In genomic region chr18:21761471-21762115, GRCh38 we compare ENCODE assay signal across 2 cellular contexts.
TF ChIP-seq lines count a peak whose summit lies in the region.

No MANE protein-coding gene starts in this region.

TF ChIP-seq in IMR-90, 13 proteins besides CTCF, POLR2A, EP300 and RAD21:
- no peak for TF ChIP-seq CEBPB (IDR thresholded peaks at IDR 0.05; ENCODE audit: low read depth, low read length)
- TF ChIP-seq BHLHE40 (IDR thresholded peaks at IDR 0.05; ENCODE audit: low read depth, low read length): no peak
- no peak for TF ChIP-seq FOS (IDR thresholded peaks at IDR 0.05; ENCODE audit: low read depth, low read length)
- no peak for TF ChIP-seq MAFK (IDR thresholded peaks at IDR 0.05; ENCODE audit: low read depth, low read length)
- TF ChIP-seq MAZ (IDR thresholded peaks at IDR 0.05; ENCODE audit: borderline replicate concordance, low read depth, low read length): no peak
- no peak for TF ChIP-seq MXI1 (IDR thresholded peaks at IDR 0.05; ENCODE audit: borderline replicate concordance, low read depth, low read length)
- no peak for TF ChIP-seq ELK1 (IDR thresholded peaks at IDR 0.05; ENCODE audit: borderline replicate concordance, low read depth, low read length)
- TF ChIP-seq RCOR1 (IDR thresholded peaks at IDR 0.05; ENCODE audit: insufficient replicate concordance, low read length): no peak
TF ChIP-seq in IMR-90: peak in this region for 0.

TF ChIP-seq in GM12878, 131 proteins besides CTCF, POLR2A, EP300 and RAD21:
- TF ChIP-seq IKZF1 (conservative IDR thresholded peaks at IDR 0.05) (peak; percentile 52; the same call in 1 of the 2 replicates), SRF (IDR thresholded peaks at IDR 0.05; ENCODE audit: low read depth in 2 of 2, low read length in 2 of 2) (no peak), RELB (IDR thresholded peaks at IDR 0.05; ENCODE audit: low read depth) (peak; percentile 28; the same call in 1 of the 2 replicates), HDAC6 (IDR thresholded peaks at IDR 0.05; ENCODE audit: unreplicated experiment) (no peak), TAF1 (IDR thresholded peaks at IDR 0.05; ENCODE audit: borderline replicate concordance, low read depth, low read length) (0 out of 2 replicates have a peak, but pooled peaks have one; percentile 20), BCLAF1 (IDR thresholded peaks at IDR 0.05) (no peak), SPI1 (IDR thresholded peaks at IDR 0.05; ENCODE audit: borderline replicate concordance, insufficient read depth, low read depth, low read length) (peak; percentile 77; the same call in 1 of the 2 replicates), YY1 (IDR thresholded peaks at IDR 0.05; ENCODE audit: low read depth, low read length) (peak; percentile 72; the same call in 1 of the 2 replicates), CBFB (IDR thresholded peaks at IDR 0.05; ENCODE audit: low read depth) (no peak), DPF2 (IDR thresholded peaks at IDR 0.05) (0 out of 2 replicates have a peak, but pooled peaks have one; percentile 32), RUNX3 (IDR thresholded peaks at IDR 0.05; ENCODE audit: low read length) (peak; percentile 38; the same call in 1 of the 2 replicates), E2F8 (IDR thresholded peaks at IDR 0.05; ENCODE audit: low read depth, partially characterized antibody) (no peak), SUPT20H (IDR thresholded peaks at IDR 0.05; ENCODE audit: borderline replicate concordance, control insufficient read depth, low read depth, low read length) (no peak), PBX3 (IDR thresholded peaks at IDR 0.05; ENCODE audit: insufficient replicate concordance, low read depth, low read length) (peak; percentile 39), ZBTB40 (IDR thresholded peaks at IDR 0.05; ENCODE audit: borderline replicate concordance) (peak; percentile 48; the same call in 1 of the 2 replicates), IKZF2 (IDR thresholded peaks at IDR 0.05) (0 out of 4 replicates have a peak, but pooled peaks of 1 of the 2 experiments have one; percentile 10)
- TF ChIP-seq, protein P1, sequence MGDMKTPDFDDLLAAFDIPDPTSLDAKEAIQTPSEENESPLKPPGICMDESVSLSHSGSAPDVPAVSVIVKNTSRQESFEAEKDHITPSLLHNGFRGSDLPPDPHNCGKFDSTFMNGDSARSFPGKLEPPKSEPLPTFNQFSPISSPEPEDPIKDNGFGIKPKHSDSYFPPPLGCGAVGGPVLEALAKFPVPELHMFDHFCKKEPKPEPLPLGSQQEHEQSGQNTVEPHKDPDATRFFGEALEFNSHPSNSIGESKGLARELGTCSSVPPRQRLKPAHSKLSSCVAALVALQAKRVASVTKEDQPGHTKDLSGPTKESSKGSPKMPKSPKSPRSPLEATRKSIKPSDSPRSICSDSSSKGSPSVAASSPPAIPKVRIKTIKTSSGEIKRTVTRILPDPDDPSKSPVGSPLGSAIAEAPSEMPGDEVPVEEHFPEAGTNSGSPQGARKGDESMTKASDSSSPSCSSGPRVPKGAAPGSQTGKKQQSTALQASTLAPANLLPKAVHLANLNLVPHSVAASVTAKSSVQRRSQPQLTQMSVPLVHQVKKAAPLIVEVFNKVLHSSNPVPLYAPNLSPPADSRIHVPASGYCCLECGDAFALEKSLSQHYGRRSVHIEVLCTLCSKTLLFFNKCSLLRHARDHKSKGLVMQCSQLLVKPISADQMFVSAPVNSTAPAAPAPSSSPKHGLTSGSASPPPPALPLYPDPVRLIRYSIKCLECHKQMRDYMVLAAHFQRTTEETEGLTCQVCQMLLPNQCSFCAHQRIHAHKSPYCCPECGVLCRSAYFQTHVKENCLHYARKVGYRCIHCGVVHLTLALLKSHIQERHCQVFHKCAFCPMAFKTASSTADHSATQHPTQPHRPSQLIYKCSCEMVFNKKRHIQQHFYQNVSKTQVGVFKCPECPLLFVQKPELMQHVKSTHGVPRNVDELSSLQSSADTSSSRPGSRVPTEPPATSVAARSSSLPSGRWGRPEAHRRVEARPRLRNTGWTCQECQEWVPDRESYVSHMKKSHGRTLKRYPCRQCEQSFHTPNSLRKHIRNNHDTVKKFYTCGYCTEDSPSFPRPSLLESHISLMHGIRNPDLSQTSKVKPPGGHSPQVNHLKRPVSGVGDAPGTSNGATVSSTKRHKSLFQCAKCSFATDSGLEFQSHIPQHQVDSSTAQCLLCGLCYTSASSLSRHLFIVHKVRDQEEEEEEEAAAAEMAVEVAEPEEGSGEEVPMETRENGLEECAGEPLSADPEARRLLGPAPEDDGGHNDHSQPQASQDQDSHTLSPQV (IDR thresholded peaks at IDR 0.05): no peak
- TF ChIP-seq, protein P2, sequence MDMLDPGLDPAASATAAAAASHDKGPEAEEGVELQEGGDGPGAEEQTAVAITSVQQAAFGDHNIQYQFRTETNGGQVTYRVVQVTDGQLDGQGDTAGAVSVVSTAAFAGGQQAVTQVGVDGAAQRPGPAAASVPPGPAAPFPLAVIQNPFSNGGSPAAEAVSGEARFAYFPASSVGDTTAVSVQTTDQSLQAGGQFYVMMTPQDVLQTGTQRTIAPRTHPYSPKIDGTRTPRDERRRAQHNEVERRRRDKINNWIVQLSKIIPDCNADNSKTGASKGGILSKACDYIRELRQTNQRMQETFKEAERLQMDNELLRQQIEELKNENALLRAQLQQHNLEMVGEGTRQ (IDR thresholded peaks at IDR 0.05; ENCODE audit: borderline replicate concordance, low read depth, low read length): no peak
- TF ChIP-seq, protein P3, sequence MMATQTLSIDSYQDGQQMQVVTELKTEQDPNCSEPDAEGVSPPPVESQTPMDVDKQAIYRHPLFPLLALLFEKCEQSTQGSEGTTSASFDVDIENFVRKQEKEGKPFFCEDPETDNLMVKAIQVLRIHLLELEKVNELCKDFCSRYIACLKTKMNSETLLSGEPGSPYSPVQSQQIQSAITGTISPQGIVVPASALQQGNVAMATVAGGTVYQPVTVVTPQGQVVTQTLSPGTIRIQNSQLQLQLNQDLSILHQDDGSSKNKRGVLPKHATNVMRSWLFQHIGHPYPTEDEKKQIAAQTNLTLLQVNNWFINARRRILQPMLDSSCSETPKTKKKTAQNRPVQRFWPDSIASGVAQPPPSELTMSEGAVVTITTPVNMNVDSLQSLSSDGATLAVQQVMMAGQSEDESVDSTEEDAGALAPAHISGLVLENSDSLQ (IDR thresholded peaks at IDR 0.05): peak; percentile 34; the same call in 1 of the 2 replicates
